19 cellular contexts compared by ENCODE assay signal in genomic region chr7:67758551-67758950, GRCh38.
"Had no signal": no experiment of that assay in that cellular context is flagged by ENCODE, and none has a peak within 500 bp of the region (broad histone marks: within the 10 kb centered on the region; RNA-seq: fewer than 3 reads in every experiment).

No MANE protein-coding gene starts in this region.

- H3K9me3 ChIP-seq: adrenal gland, ascending aorta, left ventricle myocardium inferior, thoracic aorta, vagina had no signal

- H3K4me3 ChIP-seq: adrenal gland, ascending aorta, left ventricle myocardium inferior, spleen, thoracic aorta, vagina had no signal

- DNase-seq: activated CD4-positive, alpha-beta T cell treated with anti-CD3 and anti-CD28 coated beads, Interleukin-2, amount 50 U/mL, for 4 hours; activated CD8-positive, alpha-beta memory T cell treated with anti-CD3 and anti-CD28 coated beads for 24 hours; activated CD8-positive, alpha-beta memory T cell treated with anti-CD3 and anti-CD28 coated beads, Interleukin-2, amount 50 U/mL, for 4 hours; activated naive CD4-positive, alpha-beta T cell; activated T-cell treated with anti-CD3 and anti-CD28 coated beads, Interleukin-2, amount 50 U/mL, for 24 hours; adrenal gland; central memory CD4-positive, alpha-beta T cell; effector memory CD4-positive, alpha-beta T cell; foreskin keratinocyte; kidney; left ventricle myocardium inferior; naive thymus-derived CD8-positive, alpha-beta T cell; spleen; stimulated activated CD4-positive, alpha-beta T cell treated with anti-CD3 and anti-CD28 coated beads, Interleukin-4, amount 100 ng/mL, for 1 hour; stimulated activated naive CD4-positive, alpha-beta T cell treated with Interleukin-2 at 50 U/mL for 16 hours had no signal

- H3K27ac ChIP-seq: adrenal gland, ascending aorta, foreskin keratinocyte, left ventricle myocardium inferior, spleen, thoracic aorta, vagina had no signal

- H3K4me1 ChIP-seq: adrenal gland, ascending aorta, foreskin keratinocyte, left ventricle myocardium inferior, vagina had no signal

- H3K36me3 ChIP-seq: adrenal gland, ascending aorta, left ventricle myocardium inferior, spleen, thoracic aorta, vagina had no signal

- ATAC-seq: foreskin keratinocyte; naive thymus-derived CD8-positive, alpha-beta T cell; WTC11 had no signal

- H3K27me3 ChIP-seq: adrenal gland, ascending aorta, foreskin keratinocyte, spleen, vagina had no signal
